9 cellular contexts compared by ENCODE assay signal in genomic region chr18:58761241-58761969, GRCh38.
DNase-seq lines count a peak whose midpoint lies in the region; ATAC-seq and TF ChIP-seq lines count a peak whose summit lies in the region.
"Had no signal": no experiment of that assay in that cellular context is flagged by ENCODE, and none has a peak within 500 bp of the region (broad histone marks: within the 10 kb centered on the region; RNA-seq: fewer than 3 reads in every experiment).

No MANE protein-coding gene starts in this region.

- intact Hi-C loops in Right ventricle myocardium superior (cut with DNase I): loop anchor here (10.0 kb wide), 1 partner anchor 87 kb away; the partner anchor contains the start of gene MALT1
- intact Hi-C loops in CD8-positive, alpha-beta T cell (cut with DNase I, micrococcal nuclease): loop anchor here in 1 of 2 experiments (5.0 kb wide), 1 partner anchor 89 kb away; the partner anchor contains the start of gene MALT1

- H3K36me3 Mint-ChIP-seq in CD8-positive, alpha-beta T cell: no peaks in the 10 kb centered on the region

- H3K27me3 ChIP-seq in CD8-positive, alpha-beta T cell (ENCODE audit: insufficient read depth, low read length): no peaks in the 10 kb centered on the region
- H3K27me3 ChIP-seq: ascending aorta had no signal

- no peaks in the 10 kb centered on the region for H3K9me3 ChIP-seq in CD8-positive, alpha-beta T cell (ENCODE audit: low read length)
- H3K9me3 ChIP-seq: ascending aorta had no signal

- H3K27me3 Mint-ChIP-seq in CD8-positive, alpha-beta T cell (ENCODE audit: low read depth): peaks cover 16% of the 10 kb centered on the region

- no peak overlapping the region for H3K27ac ChIP-seq in CD8-positive, alpha-beta T cell (ENCODE audit: low read depth, low read length)
- H3K27ac ChIP-seq: ascending aorta had no signal

- H3K4me1 ChIP-seq in CD8-positive, alpha-beta T cell (ENCODE audit: insufficient read depth, low read length): peaks cover 7% of the 10 kb centered on the region
- H3K4me1 ChIP-seq: ascending aorta had no signal

- ATAC-seq in GM21360 (IDR thresholded peaks at IDR 0.05; ENCODE audit: unreplicated experiment) (peak; percentile 69), HG03378 (IDR thresholded peaks at IDR 0.05; ENCODE audit: unreplicated experiment) (peak; percentile 86), Right ventricle myocardium superior (ENCODE audit: poor library complexity) (peak; percentile 75)
- ATAC-seq in CD8-positive, alpha-beta T cell: no peak

- H3K4me3 Mint-ChIP-seq in CD8-positive, alpha-beta T cell: no peak overlapping the region

- no peak for TF ChIP-seq CTCF in GM12864 (IDR thresholded peaks at IDR 0.05; ENCODE audit: low read depth, low read length, missing control alignments)
- TF ChIP-seq CTCF in CD8-positive, alpha-beta T cell (IDR thresholded peaks at IDR 0.05): no peak

- no peaks in the 10 kb centered on the region for H3K9me3 Mint-ChIP-seq in CD8-positive, alpha-beta T cell

- no peak overlapping the region for H3K27ac Mint-ChIP-seq in CD8-positive, alpha-beta T cell

- CTCF ChIA-PET in CD8-positive, alpha-beta T cell (lab: Charles Lee): interaction anchor here (11.4 kb wide), 1 partner anchor 226 kb away, joined by 606 read pairs; no protein-coding TSS in a partner anchor

- POLR2A ChIA-PET in CD8-positive, alpha-beta T cell (lab: Charles Lee): interaction anchor here (1.4 kb wide), 1 partner anchor 90 kb away, joined by 3 read pairs; the partner anchor contains the start of gene MALT1

- H3K36me3 ChIP-seq in CD8-positive, alpha-beta T cell (ENCODE audit: insufficient read depth, low read length): no peaks in the 10 kb centered on the region
- H3K36me3 ChIP-seq: ascending aorta had no signal

- peaks cover 39% of the 10 kb centered on the region for H3K4me1 Mint-ChIP-seq in CD8-positive, alpha-beta T cell (ENCODE audit: low read depth)

- H3K4me3 ChIP-seq in GM12864 (ENCODE audit: low read depth, low read length): no peak overlapping the region
- no peak overlapping the region for H3K4me3 ChIP-seq in CD8-positive, alpha-beta T cell (ENCODE audit: low read depth, low read length)
- H3K4me3 ChIP-seq: ascending aorta had no signal

- DNase-seq in GM12864 (ENCODE audit: low read depth) (peak; percentile 74), Right ventricle myocardium superior (no peak), midbrain (lab: John Stamatoyannopoulos, UW) (no peak), NCI-H526 (lab: John Stamatoyannopoulos, UW) (no peak), NCI-H1417 (lab: John Stamatoyannopoulos, UW) (no peak)
- no peak for DNase-seq in CD8-positive, alpha-beta T cell
